ENCODE assay signal across 7 cellular contexts in genomic region chr20:64053841-64054661, GRCh38. TPM values are rescaled to one million over a fixed set of nuclear protein-coding genes. Genes with fewer than 3 reads are reported as not detected.
DNase-seq lines count a peak whose midpoint lies in the region; ATAC-seq and TF ChIP-seq lines count a peak whose summit lies in the region.

No MANE protein-coding gene starts in this region.

- no peaks in the 10 kb centered on the region; a peak in 1 of 5 replicates for H3K9me3 Mint-ChIP-seq in H9
- no peaks in the 10 kb centered on the region for H3K9me3 Mint-ChIP-seq in activated T-helper 1 cell treated with anti-CD3 and anti-CD28 coated beads, Interleukin-12 subunit alpha, Interleukin-12 subunit beta, Interleukin-2, Interleukin-4 antibody, amounts not matched to agents 30 ng/mL and 10 ng/mL and 1 ng/mL, durations not matched to agents 14 hours and 24 hours and 36 hours

- H3K36me3 ChIP-seq in subcutaneous abdominal adipose tissue (ENCODE audit: control insufficient read depth in 5 of 5, insufficient read depth in 5 of 5, low read length in 5 of 5) = no peaks in the 10 kb centered on the region

- H3K4me1 ChIP-seq in H9 (ENCODE audit: insufficient read depth, low read length) (no peaks in the 10 kb centered on the region), subcutaneous abdominal adipose tissue (ENCODE audit: control insufficient read depth in 5 of 5, insufficient read depth in 5 of 5, low read length in 5 of 5) (peaks cover 0 to 84% (median 33%) of the 10 kb centered on the region in 5 donors)

- H3K23ac ChIP-seq in H9 (ENCODE audit: insufficient read length, low read depth, low read length) = no peak overlapping the region

- no peak overlapping the region for H2BK120ac ChIP-seq in H9 (ENCODE audit: low read depth, low read length, poor library complexity, severe bottlenecking)

- H3K56ac ChIP-seq in H9 (ENCODE audit: insufficient read length, low read depth, low read length) = no peak overlapping the region

- H4K5ac ChIP-seq in H9 (ENCODE audit: insufficient read length, low read depth, low read length) = no peak overlapping the region

- peak overlapping the region in 3 of 5 donors; percentile 38 to 50 (median 50) for H3K4me3 ChIP-seq in subcutaneous abdominal adipose tissue (ENCODE audit: low read depth in 1 of 5, low read length in 5 of 5)

- no peak for ATAC-seq in HG03135 (IDR thresholded peaks at IDR 0.05; ENCODE audit: unreplicated experiment)

- no peaks in the 10 kb centered on the region for H3K9me3 ChIP-seq in H9 (ENCODE audit: control insufficient read depth, low read depth, low read length)
- H3K9me3 ChIP-seq in subcutaneous abdominal adipose tissue (ENCODE audit: control insufficient read depth in 5 of 5, low read length in 5 of 5) = no peaks in the 10 kb centered on the region

- intact Hi-C loops in cardiac septum (cut with DNase I) = loop anchor here (2.0 kb wide), 1 partner anchor 15 kb away; no protein-coding TSS in a partner anchor
- intact Hi-C loops in activated T-helper 1 cell treated with anti-CD3 and anti-CD28 coated beads, Interleukin-12 subunit alpha, Interleukin-12 subunit beta, Interleukin-2, Interleukin-4 antibody, amounts not matched to agents 30 ng/mL and 10 ng/mL and 1 ng/mL, durations not matched to agents 14 hours and 24 hours and 36 hours (cut with micrococcal nuclease) = no loop called here

- H2BK12ac ChIP-seq in H9 (ENCODE audit: insufficient read length, low read depth, low read length) = no peak overlapping the region

- H3T11ph ChIP-seq in H9 (ENCODE audit: low read length) = no peak overlapping the region

- DNase-seq in H9 (peak; percentile 78), SHP77 treated with DMSO at 0.1 percent for 48 hours (lab: John Stamatoyannopoulos, UW) (peak; percentile 67), cardiac septum (ENCODE audit: low spot score) (peak; percentile 88)
- no peak for DNase-seq in activated T-helper 1 cell treated with anti-CD3 and anti-CD28 coated beads, Interleukin-12 subunit alpha, Interleukin-12 subunit beta, Interleukin-2, Interleukin-4 antibody, amounts not matched to agents 30 ng/mL and 10 ng/mL and 1 ng/mL, durations not matched to agents 14 hours and 24 hours and 36 hours (ENCODE audit: low spot score)
- no peak for DNase-seq in activated CD4-positive, alpha-beta T cell treated with anti-CD3 and anti-CD28 coated beads for 1 hour

- no CpG with 5 or more reads among the region's 17 CpGs for WGBS in H9 (ENCODE audit: extremely low coverage, insufficient read length, low lambda C conversion rate)

- peaks cover 34% of the 10 kb centered on the region for H3K27me3 Mint-ChIP-seq in H9 (ENCODE audit: low read depth)
- peaks cover 3% of the 10 kb centered on the region for H3K27me3 Mint-ChIP-seq in activated T-helper 1 cell treated with anti-CD3 and anti-CD28 coated beads, Interleukin-12 subunit alpha, Interleukin-12 subunit beta, Interleukin-2, Interleukin-4 antibody, amounts not matched to agents 30 ng/mL and 10 ng/mL and 1 ng/mL, durations not matched to agents 14 hours and 24 hours and 36 hours (ENCODE audit: insufficient read depth)

- H3K4ac ChIP-seq in H9 (ENCODE audit: low read depth, low read length) = no peak overlapping the region

- H3K79me2 ChIP-seq in H9 (ENCODE audit: insufficient read depth, low read length) = no peaks in the 10 kb centered on the region

- H4K20me1 ChIP-seq in H9 (ENCODE audit: control insufficient read depth, insufficient read depth, insufficient read length) = no peaks in the 10 kb centered on the region

- H3K4me3 Mint-ChIP-seq in H9 = no peak overlapping the region
- H3K4me3 Mint-ChIP-seq in activated T-helper 1 cell treated with anti-CD3 and anti-CD28 coated beads, Interleukin-12 subunit alpha, Interleukin-12 subunit beta, Interleukin-2, Interleukin-4 antibody, amounts not matched to agents 30 ng/mL and 10 ng/mL and 1 ng/mL, durations not matched to agents 14 hours and 24 hours and 36 hours = no peak overlapping the region

- no peak overlapping the region for H3K14ac ChIP-seq in H9 (ENCODE audit: insufficient read depth, low read length)

- H2BK20ac ChIP-seq in H9 (ENCODE audit: low read depth, low read length, poor library complexity, severe bottlenecking) = no peak overlapping the region

- no peaks in the 10 kb centered on the region for H3K79me1 ChIP-seq in H9 (ENCODE audit: insufficient read depth, low read depth, low read length, poor library complexity, severe bottlenecking)

- H3K36me3 Mint-ChIP-seq in H9 (ENCODE audit: insufficient read depth in 1 of 3, low read depth in 3 of 3) = no peaks in the 10 kb centered on the region; a peak in 1 of 7 replicates
- H3K36me3 Mint-ChIP-seq in activated T-helper 1 cell treated with anti-CD3 and anti-CD28 coated beads, Interleukin-12 subunit alpha, Interleukin-12 subunit beta, Interleukin-2, Interleukin-4 antibody, amounts not matched to agents 30 ng/mL and 10 ng/mL and 1 ng/mL, durations not matched to agents 14 hours and 24 hours and 36 hours (ENCODE audit: low read depth) = no peaks in the 10 kb centered on the region

- peaks cover 21 to 30% of the 10 kb centered on the region in 2 experiments for H3K4me1 Mint-ChIP-seq in H9
- H3K4me1 Mint-ChIP-seq in activated T-helper 1 cell treated with anti-CD3 and anti-CD28 coated beads, Interleukin-12 subunit alpha, Interleukin-12 subunit beta, Interleukin-2, Interleukin-4 antibody, amounts not matched to agents 30 ng/mL and 10 ng/mL and 1 ng/mL, durations not matched to agents 14 hours and 24 hours and 36 hours (ENCODE audit: low read depth) = peaks cover 16% of the 10 kb centered on the region

- TF ChIP-seq CTCF in H9 (conservative IDR thresholded peaks at IDR 0.05) = peak; percentile 55

- H2BK5ac ChIP-seq in H9 (ENCODE audit: insufficient read length, low read length) = no peak overlapping the region

- H3K9ac ChIP-seq in H9 (ENCODE audit: extremely low read depth, insufficient read length, low read length) (no peak overlapping the region), subcutaneous abdominal adipose tissue (ENCODE audit: low read length in 5 of 5) (peak overlapping the region in 3 of 5 donors; percentile 41 to 59 (median 48))

- H3K4me2 ChIP-seq in H9 (ENCODE audit: insufficient read depth, insufficient read length, low read length) = no peak overlapping the region

- no peak overlapping the region for H3K18ac ChIP-seq in H9 (ENCODE audit: insufficient read length, low read depth, low read length)

- H2AK5ac ChIP-seq in H9 (ENCODE audit: insufficient read length, low read length) = no peak overlapping the region

- no peak overlapping the region for H4K91ac ChIP-seq in H9 (ENCODE audit: insufficient read length, low read depth, low read length)

- H2AFZ ChIP-seq in H9 (ENCODE audit: low read length) = no peak overlapping the region

- H3K23me2 ChIP-seq in H9 (ENCODE audit: insufficient read length, low read depth, low read length, poor library complexity, severe bottlenecking) = no peaks in the 10 kb centered on the region

- no peak overlapping the region for H3K27ac Mint-ChIP-seq in H9
- no peak overlapping the region for H3K27ac Mint-ChIP-seq in activated T-helper 1 cell treated with anti-CD3 and anti-CD28 coated beads, Interleukin-12 subunit alpha, Interleukin-12 subunit beta, Interleukin-2, Interleukin-4 antibody, amounts not matched to agents 30 ng/mL and 10 ng/mL and 1 ng/mL, durations not matched to agents 14 hours and 24 hours and 36 hours

- H3K27ac ChIP-seq in H9 (ENCODE audit: insufficient read length, low read depth, low read length) = no peak overlapping the region
- peak overlapping the region; percentile 82 for H3K27ac ChIP-seq in subcutaneous abdominal adipose tissue (ENCODE audit: low read depth, low read length)

- peaks cover 4% of the 10 kb centered on the region; the same call in 1 of the 2 replicates for H3K27me3 ChIP-seq in H9 (ENCODE audit: insufficient read depth, low read length)
- H3K27me3 ChIP-seq in subcutaneous abdominal adipose tissue (ENCODE audit: control insufficient read depth in 5 of 5, insufficient read depth in 4 of 5, low read length in 5 of 5) = peaks cover 47 to 63% (median 52%) of the 10 kb centered on the region in 5 donors

- no peak overlapping the region for H2BK15ac ChIP-seq in H9 (ENCODE audit: low read depth, low read length)

- no peak overlapping the region for H4K8ac ChIP-seq in H9 (replicated peaks; ENCODE audit: insufficient read length, low read depth, low read length)

RNA-seq across cellular contexts. Expression of gene SOX18, which starts 4.6 kb away (rescaled TPM):
- total RNA-seq in H9 (2021) = 1.6 and 2.0 TPM in 2 replicates
- 67.0 TPM for total RNA-seq in cardiac septum
- total RNA-seq in activated T-helper 1 cell treated with anti-CD3 and anti-CD28 coated beads, Interleukin-12 subunit alpha, Interleukin-12 subunit beta, Interleukin-2, Interleukin-4 antibody, amounts not matched to agents 30 ng/mL and 10 ng/mL and 1 ng/mL, durations not matched to agents 14 hours and 24 hours and 36 hours = 1.3 TPM in 2 replicates

RNA-seq across cellular contexts. Expression of gene TCEA2, which starts 8.9 kb away (rescaled TPM):
- 48.1 and 51.7 TPM in 2 replicates for total RNA-seq in H9 (2021)
- 66.0 TPM for total RNA-seq in cardiac septum
- 33.8 TPM in 2 replicates for total RNA-seq in activated T-helper 1 cell treated with anti-CD3 and anti-CD28 coated beads, Interleukin-12 subunit alpha, Interleukin-12 subunit beta, Interleukin-2, Interleukin-4 antibody, amounts not matched to agents 30 ng/mL and 10 ng/mL and 1 ng/mL, durations not matched to agents 14 hours and 24 hours and 36 hours

RNA-seq across cellular contexts. Expression of gene C20orf204, which starts 18.1 kb away (rescaled TPM):
- 1.3 and 2.2 TPM in 2 replicates for total RNA-seq in H9 (2021)
- total RNA-seq in cardiac septum = 0.86 TPM
- total RNA-seq in activated T-helper 1 cell treated with anti-CD3 and anti-CD28 coated beads, Interleukin-12 subunit alpha, Interleukin-12 subunit beta, Interleukin-2, Interleukin-4 antibody, amounts not matched to agents 30 ng/mL and 10 ng/mL and 1 ng/mL, durations not matched to agents 14 hours and 24 hours and 36 hours = 5.4 and 6.1 TPM in 2 replicates

RNA-seq across cellular contexts. Expression of gene RGS19, which starts 25.3 kb away (rescaled TPM):
- total RNA-seq in H9 (2021) (11.7 and 12.8 TPM in 2 replicates), cardiac septum (3.1 TPM)
- 54.7 and 55.9 TPM in 2 replicates for total RNA-seq in activated T-helper 1 cell treated with anti-CD3 and anti-CD28 coated beads, Interleukin-12 subunit alpha, Interleukin-12 subunit beta, Interleukin-2, Interleukin-4 antibody, amounts not matched to agents 30 ng/mL and 10 ng/mL and 1 ng/mL, durations not matched to agents 14 hours and 24 hours and 36 hours

RNA-seq across cellular contexts. Expression of gene OPRL1, which starts 25.8 kb away (rescaled TPM):
- total RNA-seq in H9 (2021) (0.90 and 1.0 TPM in 2 replicates), cardiac septum (0.48 TPM)
- 0.16 and 0.20 TPM in 2 replicates for total RNA-seq in activated T-helper 1 cell treated with anti-CD3 and anti-CD28 coated beads, Interleukin-12 subunit alpha, Interleukin-12 subunit beta, Interleukin-2, Interleukin-4 antibody, amounts not matched to agents 30 ng/mL and 10 ng/mL and 1 ng/mL, durations not matched to agents 14 hours and 24 hours and 36 hours

Comparison
In these comparisons a context has a peak if more than half of its experiments do, and no peak if none do; other contexts are left out.
1. DNase-seq: peak in H9 (single experiment), SHP77 treated with DMSO at 0.1 percent for 48 hours (single experiment) and cardiac septum (single experiment); none in activated T-helper 1 cell treated with anti-CD3 and anti-CD28 coated beads, Interleukin-12 subunit alpha, Interleukin-12 subunit beta, Interleukin-2, Interleukin-4 antibody, amounts not matched to agents 30 ng/mL and 10 ng/mL and 1 ng/mL, durations not matched to agents 14 hours and 24 hours and 36 hours (single experiment) and activated CD4-positive, alpha-beta T cell treated with anti-CD3 and anti-CD28 coated beads for 1 hour (single experiment).
2. RNA of gene SOX18, which starts 4.6 kb away (total RNA-seq): 67.0 TPM in cardiac septum (single experiment); 1.6 to 2.0 TPM in H9 and 1.3 TPM in activated T-helper 1 cell treated with anti-CD3 and anti-CD28 coated beads, Interleukin-12 subunit alpha, Interleukin-12 subunit beta, Interleukin-2, Interleukin-4 antibody, amounts not matched to agents 30 ng/mL and 10 ng/mL and 1 ng/mL, durations not matched to agents 14 hours and 24 hours and 36 hours; every median in the first group is over 10 times any median in the second.